In the genomic region with DNA sequence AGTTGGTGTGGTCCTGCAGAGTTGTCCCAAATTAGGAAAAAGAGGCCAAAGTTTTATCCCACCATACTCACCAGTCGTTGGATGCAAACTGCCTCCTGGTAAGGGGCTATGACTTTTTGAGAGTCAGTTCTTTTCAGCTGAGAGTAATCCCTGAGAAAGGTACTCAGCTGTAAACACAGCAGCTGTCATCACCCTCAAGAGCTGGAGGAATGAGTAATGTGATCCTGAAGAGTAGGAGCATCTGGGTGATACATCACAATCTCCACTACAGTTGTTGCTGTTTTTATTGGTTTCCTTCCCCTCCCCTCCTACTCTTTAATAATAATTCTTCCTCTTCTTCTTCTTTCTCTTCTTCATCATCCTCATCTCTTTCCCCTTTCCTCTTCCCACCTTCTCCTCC, we compare ENCODE assay signal across 20 cellular contexts.
DNase-seq lines count a peak whose midpoint lies in the region; ATAC-seq and TF ChIP-seq lines count a peak whose summit lies in the region.
"Had no signal": no experiment of that assay in that cellular context is flagged by ENCODE, and none has a peak within 500 bp of the region (broad histone marks: within the 10 kb centered on the region; RNA-seq: fewer than 3 reads in every experiment).

No MANE protein-coding gene starts in this region.

- no peaks in the 10 kb centered on the region for H3K27me3 Mint-ChIP-seq in stimulated activated naive CD8-positive, alpha-beta T cell treated with anti-CD3 and anti-CD28 coated beads, Interleukin-15, amount 100 ng/mL, for 72 hours
- H3K27me3 Mint-ChIP-seq: CD8-positive, alpha-beta memory T cell had no signal

- DNase-seq in stimulated activated naive CD8-positive, alpha-beta T cell treated with anti-CD3 and anti-CD28 coated beads, Interleukin-15, Interleukin-2, amounts not matched to agents 100 U/mL and 50 U/mL, for 24 hours = no peak
- no peak for DNase-seq in stimulated activated naive CD8-positive, alpha-beta T cell treated with anti-CD3 and anti-CD28 coated beads, Interleukin-15, amount 100 ng/mL, for 72 hours
- DNase-seq in NCI-H510A treated with DMSO at 0.1 percent for 48 hours (lab: John Stamatoyannopoulos, UW) (peak; percentile 0), epithelial cell of esophagus (ENCODE audit: low read depth) (peak; percentile 4), ecto neural progenitor cell (ENCODE audit: low spot score) (no peak), NCI-H1930 (lab: John Stamatoyannopoulos, UW) (no peak)
- DNase-seq in stimulated activated effector memory CD8-positive, alpha-beta T cell treated with anti-CD3 and anti-CD28 coated beads, Interleukin-12 subunit alpha, Interleukin-12 subunit beta, amount 100 ng/mL, for 72 hours (ENCODE audit: low spot score in 2 of 2) = no peak
- no peak for DNase-seq in stimulated activated CD4-positive, alpha-beta T cell treated with anti-CD3 and anti-CD28 coated beads, Interleukin-4, amount 100 ng/mL, for 1 hour
- DNase-seq: ACHN; C1 segment of cervical spinal cord; CD8-positive, alpha-beta memory T cell; GOT3; Kasumi-1; MM.1S; NCI-H1092; NCI-H446; NCI-H774; RPMI8226; SHP77 treated with DMSO at 0.1 percent for 48 hours had no signal

- no peak overlapping the region for H3K4me3 ChIP-seq in epithelial cell of esophagus (ENCODE audit: low read length)

- peaks cover 50% of the 10 kb centered on the region for H3K4me1 Mint-ChIP-seq in stimulated activated naive CD8-positive, alpha-beta T cell treated with anti-CD3 and anti-CD28 coated beads, Interleukin-15, amount 100 ng/mL, for 72 hours
- peaks cover 50% of the 10 kb centered on the region for H3K4me1 Mint-ChIP-seq in stimulated activated effector memory CD8-positive, alpha-beta T cell treated with anti-CD3 and anti-CD28 coated beads, Interleukin-12 subunit alpha, Interleukin-12 subunit beta, amount 100 ng/mL, for 72 hours

- H3K9me3 Mint-ChIP-seq in stimulated activated naive CD8-positive, alpha-beta T cell treated with anti-CD3 and anti-CD28 coated beads, Interleukin-15, amount 100 ng/mL, for 72 hours = no peaks in the 10 kb centered on the region
- no peaks in the 10 kb centered on the region for H3K9me3 Mint-ChIP-seq in stimulated activated effector memory CD8-positive, alpha-beta T cell treated with anti-CD3 and anti-CD28 coated beads, Interleukin-12 subunit alpha, Interleukin-12 subunit beta, amount 100 ng/mL, for 72 hours
- H3K9me3 Mint-ChIP-seq: CD8-positive, alpha-beta memory T cell had no signal

- H3K27ac Mint-ChIP-seq in stimulated activated naive CD8-positive, alpha-beta T cell treated with anti-CD3 and anti-CD28 coated beads, Interleukin-15, amount 100 ng/mL, for 72 hours = no peak overlapping the region
- H3K27ac Mint-ChIP-seq in stimulated activated effector memory CD8-positive, alpha-beta T cell treated with anti-CD3 and anti-CD28 coated beads, Interleukin-12 subunit alpha, Interleukin-12 subunit beta, amount 100 ng/mL, for 72 hours = no peak overlapping the region

- H3K36me3 Mint-ChIP-seq in stimulated activated effector memory CD8-positive, alpha-beta T cell treated with anti-CD3 and anti-CD28 coated beads, Interleukin-12 subunit alpha, Interleukin-12 subunit beta, amount 100 ng/mL, for 72 hours = no peaks in the 10 kb centered on the region
- H3K36me3 Mint-ChIP-seq: CD8-positive, alpha-beta memory T cell had no signal

- no peak for TF ChIP-seq CTCF in epithelial cell of esophagus (IDR thresholded peaks at IDR 0.05; ENCODE audit: insufficient read depth, low read depth, low read length, missing control alignments)

- ATAC-seq in stimulated activated naive CD8-positive, alpha-beta T cell treated with anti-CD3 and anti-CD28 coated beads, Interleukin-15, Interleukin-2, amounts not matched to agents 100 U/mL and 50 U/mL, for 24 hours = peak; percentile 59
- no peak for ATAC-seq in stimulated activated naive CD8-positive, alpha-beta T cell treated with anti-CD3 and anti-CD28 coated beads, Interleukin-15, amount 100 ng/mL, for 72 hours
- ATAC-seq in stimulated activated effector memory CD8-positive, alpha-beta T cell treated with anti-CD3 and anti-CD28 coated beads, Interleukin-12 subunit alpha, Interleukin-12 subunit beta, amount 100 ng/mL, for 72 hours = peak; percentile 74
- ATAC-seq: HCT116 had no signal

- H3K4me3 Mint-ChIP-seq in stimulated activated naive CD8-positive, alpha-beta T cell treated with anti-CD3 and anti-CD28 coated beads, Interleukin-15, amount 100 ng/mL, for 72 hours = no peak overlapping the region
- no peak overlapping the region for H3K4me3 Mint-ChIP-seq in stimulated activated effector memory CD8-positive, alpha-beta T cell treated with anti-CD3 and anti-CD28 coated beads, Interleukin-12 subunit alpha, Interleukin-12 subunit beta, amount 100 ng/mL, for 72 hours
- H3K4me3 Mint-ChIP-seq: CD8-positive, alpha-beta memory T cell had no signal

Comparison
In these comparisons a context has a peak if more than half of its experiments do, and no peak if none do; other contexts are left out.
1. DNase-seq: peak in NCI-H510A treated with DMSO at 0.1 percent for 48 hours (single experiment) and epithelial cell of esophagus (single experiment); none in stimulated activated naive CD8-positive, alpha-beta T cell treated with anti-CD3 and anti-CD28 coated beads, Interleukin-15, Interleukin-2, amounts not matched to agents 100 U/mL and 50 U/mL, for 24 hours (single experiment), stimulated activated naive CD8-positive, alpha-beta T cell treated with anti-CD3 and anti-CD28 coated beads, Interleukin-15, amount 100 ng/mL, for 72 hours (0 of 2), stimulated activated effector memory CD8-positive, alpha-beta T cell treated with anti-CD3 and anti-CD28 coated beads, Interleukin-12 subunit alpha, Interleukin-12 subunit beta, amount 100 ng/mL, for 72 hours (0 of 2), ecto neural progenitor cell (single experiment), NCI-H1930 (0 of 2) and stimulated activated CD4-positive, alpha-beta T cell treated with anti-CD3 and anti-CD28 coated beads, Interleukin-4, amount 100 ng/mL, for 1 hour (single experiment).